ENCODE assay signal across 9 cellular contexts in the genomic region with DNA sequence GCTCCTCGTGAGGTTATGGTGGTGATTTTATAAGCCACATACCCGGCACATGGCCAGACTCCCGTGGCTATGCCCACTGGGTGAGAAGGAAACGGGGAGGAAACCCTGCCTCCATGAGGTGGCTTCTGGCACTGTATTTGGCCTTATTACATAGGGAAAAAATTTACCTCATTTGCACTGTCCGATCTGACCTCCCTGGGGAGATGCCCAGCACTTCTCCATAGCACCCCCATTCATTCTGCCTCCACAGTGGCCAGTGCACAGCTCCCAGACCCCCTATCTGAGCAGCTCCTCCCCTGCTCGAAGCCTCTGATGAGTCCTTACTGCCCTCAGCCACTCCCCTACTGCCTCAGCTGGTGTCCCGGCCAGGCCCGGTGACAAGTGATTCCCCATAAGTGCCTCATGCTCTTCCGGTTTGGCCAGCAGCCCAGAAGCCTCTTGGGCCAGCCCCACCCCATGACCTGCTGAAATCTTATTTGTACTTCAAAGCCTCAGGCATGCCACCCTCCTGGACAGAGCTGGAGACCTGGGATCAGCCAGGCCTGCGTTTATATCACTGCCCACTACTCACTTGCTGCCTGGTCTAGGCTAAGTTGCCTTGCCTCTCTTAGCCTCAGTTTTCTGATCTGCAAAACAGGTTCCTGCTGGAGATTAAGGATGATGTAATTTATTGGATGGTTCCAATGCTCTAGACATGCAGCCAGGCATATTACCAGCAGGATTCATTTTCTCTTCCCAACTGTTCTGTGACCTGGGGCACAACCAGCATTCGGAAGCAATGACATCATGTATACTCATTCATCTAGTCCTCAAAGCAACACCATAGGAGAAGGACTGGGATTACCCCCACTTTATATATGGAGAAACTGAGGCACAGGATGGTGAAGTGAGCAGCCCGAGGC. TPM values are rescaled to one million over a fixed set of nuclear protein-coding genes. Genes with fewer than 3 reads are reported as not detected.
DNase-seq lines count a peak whose midpoint lies in the region; ATAC-seq and TF ChIP-seq lines count a peak whose summit lies in the region.
"Had no signal": no experiment of that assay in that cellular context is flagged by ENCODE, and none has a peak within 500 bp of the region (broad histone marks: within the 10 kb centered on the region; RNA-seq: fewer than 3 reads in every experiment).

No MANE protein-coding gene starts in this region.

- H3K4me1 Mint-ChIP-seq in stimulated activated naive CD8-positive, alpha-beta T cell treated with anti-CD3 and anti-CD28 coated beads, Interleukin-15, amount 100 ng/mL, for 72 hours: peaks cover 12% of the 10 kb centered on the region

- H3K4me1 ChIP-seq in urinary bladder (ENCODE audit: insufficient read depth): no peaks in the 10 kb centered on the region

- DNase-seq in stimulated activated naive CD8-positive, alpha-beta T cell treated with anti-CD3 and anti-CD28 coated beads, Interleukin-15, amount 100 ng/mL, for 72 hours: no peak
- no peak for DNase-seq in stimulated activated naive CD8-positive, alpha-beta T cell treated with anti-CD3 and anti-CD28 coated beads, Interleukin-15, Interleukin-2, amounts not matched to agents 100 U/mL and 50 U/mL, for 24 hours
- peak; percentile 10 for DNase-seq in NCI-H146 treated with DMSO at 0.1 percent for 48 hours (lab: John Stamatoyannopoulos, UW; ENCODE audit: unreplicated experiment)
- peak; percentile 58 for DNase-seq in iPS-NIHi11 (ENCODE audit: low spot score)
- DNase-seq: DND-41 had no signal

- peak overlapping the region in 1 of 2 donors; percentile 61 for H3K27ac Mint-ChIP-seq in stimulated activated naive CD8-positive, alpha-beta T cell treated with anti-CD3 and anti-CD28 coated beads, Interleukin-15, amount 100 ng/mL, for 72 hours

- peak overlapping the region; percentile 71 for H3K27ac ChIP-seq in VCaP
- peak overlapping the region; percentile 13 for H3K27ac ChIP-seq in urinary bladder (ENCODE audit: low read depth)

- whole genome bisulfite sequencing in urinary bladder: 53% methylated on average over 12 of the region's 12 CpGs

- H3K4me3 Mint-ChIP-seq in stimulated activated naive CD8-positive, alpha-beta T cell treated with anti-CD3 and anti-CD28 coated beads, Interleukin-15, amount 100 ng/mL, for 72 hours: no peak overlapping the region

- H3K27me3 Mint-ChIP-seq in stimulated activated naive CD8-positive, alpha-beta T cell treated with anti-CD3 and anti-CD28 coated beads, Interleukin-15, amount 100 ng/mL, for 72 hours: peaks cover 8% of the 10 kb centered on the region

- peak; percentile 21; the same call in 1 of the 2 replicates for TF ChIP-seq CTCF in VCaP (conservative IDR thresholded peaks at IDR 0.05)

- H3K9me3 Mint-ChIP-seq in stimulated activated naive CD8-positive, alpha-beta T cell treated with anti-CD3 and anti-CD28 coated beads, Interleukin-15, amount 100 ng/mL, for 72 hours: no peaks in the 10 kb centered on the region

- H3K36me3 ChIP-seq in urinary bladder (ENCODE audit: insufficient read depth): no peaks in the 10 kb centered on the region

- peak; percentile 26 for ATAC-seq in stimulated activated naive CD8-positive, alpha-beta T cell treated with anti-CD3 and anti-CD28 coated beads, Interleukin-15, amount 100 ng/mL, for 72 hours
- no peak for ATAC-seq in stimulated activated naive CD8-positive, alpha-beta T cell treated with anti-CD3 and anti-CD28 coated beads, Interleukin-15, Interleukin-2, amounts not matched to agents 100 U/mL and 50 U/mL, for 24 hours
- no peak for ATAC-seq in HG02840 (IDR thresholded peaks at IDR 0.05; ENCODE audit: low FRiP score, unreplicated experiment)
- ATAC-seq in GM19023 (IDR thresholded peaks at IDR 0.05; ENCODE audit: unreplicated experiment): no peak

- H3K4me3 ChIP-seq in urinary bladder (ENCODE audit: low read depth, low read length): no peak overlapping the region

RNA-seq across cellular contexts. Expression of gene SLC6A6, which starts 30.6 kb away (rescaled TPM):
- total RNA-seq in urinary bladder: 9.2 TPM
- polyA plus RNA-seq in urinary bladder: 8.0 TPM

Comparison
In these comparisons a context has a peak if more than half of its experiments do, and no peak if none do; other contexts are left out.
1. DNase-seq: peak in NCI-H146 treated with DMSO at 0.1 percent for 48 hours (single experiment) and iPS-NIHi11 (single experiment); none in stimulated activated naive CD8-positive, alpha-beta T cell treated with anti-CD3 and anti-CD28 coated beads, Interleukin-15, amount 100 ng/mL, for 72 hours (0 of 2) and stimulated activated naive CD8-positive, alpha-beta T cell treated with anti-CD3 and anti-CD28 coated beads, Interleukin-15, Interleukin-2, amounts not matched to agents 100 U/mL and 50 U/mL, for 24 hours (single experiment).